In the genomic region with DNA sequence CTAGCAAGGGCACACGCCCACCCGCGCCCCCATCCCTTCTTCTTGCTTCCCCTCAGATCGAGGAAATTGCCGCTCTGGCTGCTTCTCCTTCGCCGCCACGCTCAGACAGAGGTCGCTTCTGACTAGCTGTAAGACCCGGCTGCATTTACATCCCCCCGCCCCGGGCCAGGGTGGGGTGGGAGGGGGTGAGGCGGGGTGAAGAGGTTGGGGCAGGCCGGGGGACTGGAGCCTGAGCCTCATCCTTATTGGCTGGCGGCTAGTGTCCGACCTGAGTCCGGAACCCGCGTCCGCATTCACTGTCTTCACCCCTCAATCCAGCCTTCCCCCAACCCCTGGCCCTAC, we compare ENCODE assay signal across 1 cellular context.
TF ChIP-seq lines count a peak whose summit lies in the region.

No MANE protein-coding gene starts in this region.

TF ChIP-seq in HCT116, 20 proteins besides CTCF, POLR2A, EP300 and RAD21 (continued from another document):
- TF ChIP-seq, protein P1, sequence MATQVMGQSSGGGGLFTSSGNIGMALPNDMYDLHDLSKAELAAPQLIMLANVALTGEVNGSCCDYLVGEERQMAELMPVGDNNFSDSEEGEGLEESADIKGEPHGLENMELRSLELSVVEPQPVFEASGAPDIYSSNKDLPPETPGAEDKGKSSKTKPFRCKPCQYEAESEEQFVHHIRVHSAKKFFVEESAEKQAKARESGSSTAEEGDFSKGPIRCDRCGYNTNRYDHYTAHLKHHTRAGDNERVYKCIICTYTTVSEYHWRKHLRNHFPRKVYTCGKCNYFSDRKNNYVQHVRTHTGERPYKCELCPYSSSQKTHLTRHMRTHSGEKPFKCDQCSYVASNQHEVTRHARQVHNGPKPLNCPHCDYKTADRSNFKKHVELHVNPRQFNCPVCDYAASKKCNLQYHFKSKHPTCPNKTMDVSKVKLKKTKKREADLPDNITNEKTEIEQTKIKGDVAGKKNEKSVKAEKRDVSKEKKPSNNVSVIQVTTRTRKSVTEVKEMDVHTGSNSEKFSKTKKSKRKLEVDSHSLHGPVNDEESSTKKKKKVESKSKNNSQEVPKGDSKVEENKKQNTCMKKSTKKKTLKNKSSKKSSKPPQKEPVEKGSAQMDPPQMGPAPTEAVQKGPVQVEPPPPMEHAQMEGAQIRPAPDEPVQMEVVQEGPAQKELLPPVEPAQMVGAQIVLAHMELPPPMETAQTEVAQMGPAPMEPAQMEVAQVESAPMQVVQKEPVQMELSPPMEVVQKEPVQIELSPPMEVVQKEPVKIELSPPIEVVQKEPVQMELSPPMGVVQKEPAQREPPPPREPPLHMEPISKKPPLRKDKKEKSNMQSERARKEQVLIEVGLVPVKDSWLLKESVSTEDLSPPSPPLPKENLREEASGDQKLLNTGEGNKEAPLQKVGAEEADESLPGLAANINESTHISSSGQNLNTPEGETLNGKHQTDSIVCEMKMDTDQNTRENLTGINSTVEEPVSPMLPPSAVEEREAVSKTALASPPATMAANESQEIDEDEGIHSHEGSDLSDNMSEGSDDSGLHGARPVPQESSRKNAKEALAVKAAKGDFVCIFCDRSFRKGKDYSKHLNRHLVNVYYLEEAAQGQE (IDR thresholded peaks at IDR 0.05; ENCODE audit: low read depth) = no peak
- TF ChIP-seq CEBPB (IDR thresholded peaks at IDR 0.05; ENCODE audit: low read depth) (no peak), TCF7L2 (IDR thresholded peaks at IDR 0.05; ENCODE audit: borderline replicate concordance, extremely low read depth, insufficient read depth, insufficient read length) (no peak)
TF ChIP-seq in HCT116: peak in this region for 0.
